In genomic region chr5:67405101-67405364, GRCh38 we compare ENCODE assay signal across 19 cellular contexts.
DNase-seq lines count a peak whose midpoint lies in the region; ATAC-seq and TF ChIP-seq lines count a peak whose summit lies in the region.
"Had no signal": no experiment of that assay in that cellular context is flagged by ENCODE, and none has a peak within 500 bp of the region (broad histone marks: within the 10 kb centered on the region; RNA-seq: fewer than 3 reads in every experiment).

No MANE protein-coding gene starts in this region.

- no peaks in the 10 kb centered on the region for H3K9me3 ChIP-seq in SK-N-MC (ENCODE audit: low read depth, low read length)
- no peaks in the 10 kb centered on the region for H3K9me3 ChIP-seq in hepatocyte (ENCODE audit: low read depth)
- H3K9me3 ChIP-seq in body of pancreas: no peaks in the 10 kb centered on the region
- H3K9me3 ChIP-seq: BLaER1 treated with 17β-estradiol and CSF1 and Interleukin-3, amounts not matched to agents 10 nM and 100 nM; MG63 had no signal

- H2AFZ ChIP-seq in hepatocyte: no peak overlapping the region
- H2AFZ ChIP-seq: GM23248 had no signal

- TF ChIP-seq POLR2A in body of pancreas (IDR thresholded peaks at IDR 0.05): no peak

- no peak overlapping the region for H3K27ac Mint-ChIP-seq in nephron progenitor cell
- no peak overlapping the region for H3K27ac Mint-ChIP-seq in activated CD4-positive, alpha-beta T cell treated with anti-CD3 and anti-CD28 coated beads, Interleukin-2, amount 10 ng/mL, durations not matched to agents 24 days and 14 days

- DNase-seq in NCI-H510A treated with DMSO at 0.1 percent for 48 hours (lab: John Stamatoyannopoulos, UW) (peak; percentile 13), NCI-H510A (lab: John Stamatoyannopoulos, UW) (no peak), SK-N-MC (ENCODE audit: low read depth, low spot score) (no peak), hepatocyte (ENCODE audit: low spot score) (no peak), nephron progenitor cell (no peak), NCI-H1417 (lab: John Stamatoyannopoulos, UW) (no peak), body of pancreas (no peak)
- DNase-seq in activated CD4-positive, alpha-beta T cell treated with anti-CD3 and anti-CD28 coated beads, Interleukin-2, amount 10 ng/mL, durations not matched to agents 24 days and 14 days: no peak
- DNase-seq: 8988T; CD8-positive, alpha-beta memory T cell; GDM1; MG63; NCI-H1092; NCI-H1694; NCI-H526 treated with DMSO at 0.1 percent for 48 hours had no signal

- H3K27ac ChIP-seq in SK-N-MC: peak overlapping the region; percentile 83; the same call in 1 of the 2 replicates
- peak overlapping the region; percentile 27 for H3K27ac ChIP-seq in hepatocyte
- no peak overlapping the region for H3K27ac ChIP-seq in body of pancreas
- H3K27ac ChIP-seq: BLaER1 treated with 17β-estradiol and CSF1 and Interleukin-3, amounts not matched to agents 10 nM and 100 nM; GM23248; KMS-11 had no signal

- no peaks in the 10 kb centered on the region for H4K20me1 ChIP-seq in hepatocyte (ENCODE audit: insufficient read depth, poor library complexity, severe bottlenecking)
- H4K20me1 ChIP-seq: BLaER1 treated with 17β-estradiol and CSF1 and Interleukin-3, amounts not matched to agents 10 nM and 100 nM had no signal

- H3K36me3 ChIP-seq in SK-N-MC (ENCODE audit: insufficient read depth, low read length) (no peaks in the 10 kb centered on the region), hepatocyte (replicated peaks; ENCODE audit: insufficient read depth, low read depth) (no peaks in the 10 kb centered on the region), body of pancreas (replicated peaks in 1 of 2; ENCODE audit: insufficient read depth in 1 of 2, low read depth in 2 of 2) (no peaks in the 10 kb centered on the region)
- H3K36me3 ChIP-seq: BLaER1 treated with 17β-estradiol and CSF1 and Interleukin-3, amounts not matched to agents 10 nM and 100 nM; MG63 had no signal

- peaks cover 6% of the 10 kb centered on the region for H3K4me1 ChIP-seq in hepatocyte (ENCODE audit: insufficient read depth)
- H3K4me1 ChIP-seq in body of pancreas: no peaks in the 10 kb centered on the region

- H3K4me1 Mint-ChIP-seq in nephron progenitor cell: peaks cover 13% of the 10 kb centered on the region
- H3K4me1 Mint-ChIP-seq in activated CD4-positive, alpha-beta T cell treated with anti-CD3 and anti-CD28 coated beads, Interleukin-2, amount 10 ng/mL, durations not matched to agents 24 days and 14 days: no peaks in the 10 kb centered on the region
- H3K4me1 Mint-ChIP-seq: CD8-positive, alpha-beta memory T cell had no signal

- H3K4me3 ChIP-seq in SK-N-MC: no peak overlapping the region
- no peak overlapping the region for H3K4me3 ChIP-seq in hepatocyte
- no peak overlapping the region for H3K4me3 ChIP-seq in body of pancreas
- H3K4me3 ChIP-seq: BLaER1 treated with 17β-estradiol and CSF1 and Interleukin-3, amounts not matched to agents 10 nM and 100 nM; GM12878; GM23248; MG63 had no signal

- no peaks in the 10 kb centered on the region for H3K27me3 ChIP-seq in hepatocyte
- H3K27me3 ChIP-seq in body of pancreas: no peaks in the 10 kb centered on the region
- H3K27me3 ChIP-seq: BLaER1 treated with 17β-estradiol and CSF1 and Interleukin-3, amounts not matched to agents 10 nM and 100 nM; MG63 had no signal

- intact Hi-C loops in activated CD4-positive, alpha-beta T cell treated with anti-CD3 and anti-CD28 coated beads, Interleukin-2, amount 10 ng/mL, durations not matched to agents 24 days and 14 days (cut with micrococcal nuclease): no loop called here
- intact Hi-C loops in body of pancreas (cut with DNase I): no loop called here

- ATAC-seq in body of pancreas: no peak
- ATAC-seq: GM12878 had no signal

- H3K36me3 Mint-ChIP-seq in nephron progenitor cell (ENCODE audit: low read depth): peaks cover 10% of the 10 kb centered on the region
- H3K36me3 Mint-ChIP-seq in activated CD4-positive, alpha-beta T cell treated with anti-CD3 and anti-CD28 coated beads, Interleukin-2, amount 10 ng/mL, durations not matched to agents 24 days and 14 days (ENCODE audit: low read depth): no peaks in the 10 kb centered on the region

- peaks cover 10% of the 10 kb centered on the region for H3K9me3 Mint-ChIP-seq in nephron progenitor cell
- H3K9me3 Mint-ChIP-seq in activated CD4-positive, alpha-beta T cell treated with anti-CD3 and anti-CD28 coated beads, Interleukin-2, amount 10 ng/mL, durations not matched to agents 24 days and 14 days: no peaks in the 10 kb centered on the region
- H3K9me3 Mint-ChIP-seq: CD8-positive, alpha-beta memory T cell had no signal

- no peak overlapping the region for H3K4me3 Mint-ChIP-seq in nephron progenitor cell
- H3K4me3 Mint-ChIP-seq in activated CD4-positive, alpha-beta T cell treated with anti-CD3 and anti-CD28 coated beads, Interleukin-2, amount 10 ng/mL, durations not matched to agents 24 days and 14 days: no peak overlapping the region
- H3K4me3 Mint-ChIP-seq: CD8-positive, alpha-beta memory T cell had no signal

- H3K27me3 Mint-ChIP-seq in nephron progenitor cell (ENCODE audit: low read depth, poor library complexity): peaks cover 6% of the 10 kb centered on the region
- peaks cover 11% of the 10 kb centered on the region for H3K27me3 Mint-ChIP-seq in activated CD4-positive, alpha-beta T cell treated with anti-CD3 and anti-CD28 coated beads, Interleukin-2, amount 10 ng/mL, durations not matched to agents 24 days and 14 days

- no peaks in the 10 kb centered on the region for H3K79me2 ChIP-seq in hepatocyte

- H3K4me2 ChIP-seq in hepatocyte: no peak overlapping the region
- H3K4me2 ChIP-seq: BLaER1 treated with 17β-estradiol and CSF1 and Interleukin-3, amounts not matched to agents 10 nM and 100 nM; KMS-11 had no signal

- WGBS in hepatocyte (ENCODE audit: low lambda C conversion rate, missing lambda C conversion rate): 53% methylated on average over 3 of the region's 3 CpGs
- WGBS in body of pancreas, 2 donors: 59 to 67% methylated on average over 3 of the region's 3 CpGs

- no peaks in the 10 kb centered on the region for H3K9me2 ChIP-seq in hepatocyte (replicated peaks; ENCODE audit: insufficient read depth)

- TF ChIP-seq CTCF in hepatocyte (IDR thresholded peaks at IDR 0.05; ENCODE audit: poor library complexity) (no peak), nephron progenitor cell (IDR thresholded peaks at IDR 0.05) (no peak), body of pancreas (IDR thresholded peaks at IDR 0.05) (no peak)

- no peak overlapping the region for H3K9ac ChIP-seq in SK-N-MC (ENCODE audit: insufficient read length)
- H3K9ac ChIP-seq: BLaER1 treated with 17β-estradiol and CSF1 and Interleukin-3, amounts not matched to agents 10 nM and 100 nM; GM23248; KMS-11 had no signal

Comparison
In these comparisons a context has a peak if more than half of its experiments do, and no peak if none do; other contexts are left out.
1. H3K27ac ChIP-seq: peak in SK-N-MC (single experiment) and hepatocyte (single experiment); none in body of pancreas (0 of 4).